ENCODE assay signal across 23 cellular contexts in the genomic region with DNA sequence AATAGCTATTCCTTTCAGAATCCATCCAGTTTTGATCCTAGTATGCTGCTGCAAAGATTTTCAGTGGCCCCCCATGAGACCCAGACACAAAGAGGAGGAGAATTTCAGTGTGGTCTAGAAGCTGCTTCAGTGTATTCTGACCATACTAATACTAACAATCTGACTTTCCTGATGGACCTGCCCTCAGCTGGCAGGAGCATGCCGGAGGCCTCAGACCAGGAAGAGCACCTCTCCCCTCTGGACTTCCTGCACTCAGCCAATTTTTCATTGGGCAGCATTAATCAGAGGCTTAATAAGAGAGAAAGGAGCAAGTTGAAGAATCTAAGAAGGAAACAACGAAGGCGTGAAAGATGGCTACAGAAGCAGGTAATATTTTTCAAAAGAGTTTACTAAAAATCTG. TPM values are rescaled to one million over a fixed set of nuclear protein-coding genes. Genes with fewer than 3 reads are reported as not detected.
DNase-seq lines count a peak whose midpoint lies in the region; ATAC-seq, FAIRE-seq and TF ChIP-seq lines count a peak whose summit lies in the region.
"Had no signal": no experiment of that assay in that cellular context is flagged by ENCODE, and none has a peak within 500 bp of the region (broad histone marks: within the 10 kb centered on the region; RNA-seq: fewer than 3 reads in every experiment).

No MANE protein-coding gene starts in this region.

- peaks cover 2% of the 10 kb centered on the region for H3K9me1 ChIP-seq in endothelial cell of umbilical vein (replicated peaks; ENCODE audit: control insufficient read depth, extremely low read depth, insufficient read depth, low read length)

- TF ChIP-seq POLR2A in endothelial cell of umbilical vein (IDR thresholded peaks at IDR 0.05; ENCODE audit: low read depth, low read length): no peak

- dilution Hi-C loops in endothelial cell of umbilical vein (cut with MboI; ENCODE audit: extremely low pct_ligation_motif_present, low sequenced_read_pairs): no loop called here

- TF ChIP-seq CTCF in heart right ventricle (IDR thresholded peaks at IDR 0.05): no peak
- TF ChIP-seq CTCF in endothelial cell of umbilical vein (IDR thresholded peaks at IDR 0.05; ENCODE audit: extremely low read depth in 1 of 2, insufficient read depth in 1 of 2, low read depth in 1 of 2, low read length in 2 of 2): no peak

- H3K9ac ChIP-seq in endothelial cell of umbilical vein (replicated peaks; ENCODE audit: extremely low read depth, insufficient read depth, low read length): no peak overlapping the region

- H3K36me3 ChIP-seq in heart right ventricle (peaks cover 0 to 30% (median 0%) of the 10 kb centered on the region in 9 donors), endothelial cell of umbilical vein (ENCODE audit: control insufficient read depth in 2 of 2, extremely low read depth in 1 of 2, insufficient read depth in 2 of 2, low read length in 2 of 2) (no peaks in the 10 kb centered on the region)
- H3K36me3 ChIP-seq: Peyer's patch, SJSA1 had no signal

- DNase-seq in right cardiac atrium (no peak), heart right ventricle (no peak), endothelial cell of umbilical vein (ENCODE audit: low read depth, low spot score) (peak; percentile 9), pons (ENCODE audit: low spot score) (peak; percentile 25), NCI-H2227 (lab: John Stamatoyannopoulos, UW; ENCODE audit: unreplicated experiment) (no peak), iPS-NIHi11 (ENCODE audit: low spot score) (no peak)
- no peak for DNase-seq in activated CD8-positive, alpha-beta memory T cell treated with anti-CD3 and anti-CD28 coated beads, Interleukin-2, amount 50 U/mL, for 48 hours
- DNase-seq: AML-193, GDM1, HFFc6, NCI-H1092, NCI-H146, NCI-H2029, NCI-H226, Peyer's patch had no signal

- H3K79me2 ChIP-seq in endothelial cell of umbilical vein (ENCODE audit: control insufficient read depth, insufficient read depth, low read length): no peaks in the 10 kb centered on the region

- no peak overlapping the region for H3K4me3 ChIP-seq in right cardiac atrium (ENCODE audit: low read length)
- no peak overlapping the region for H3K4me3 ChIP-seq in heart right ventricle
- H3K4me3 ChIP-seq in endothelial cell of umbilical vein (replicated peaks in 1 of 3; ENCODE audit: insufficient read depth in 1 of 3, low read depth in 1 of 3, low read length in 3 of 3): no peak overlapping the region
- H3K4me3 ChIP-seq: K562, Peyer's patch, SJSA1 had no signal

- H3K9me3 ChIP-seq in right cardiac atrium (ENCODE audit: control insufficient read depth, low read length): no peaks in the 10 kb centered on the region
- H3K9me3 ChIP-seq in heart right ventricle: no peaks in the 10 kb centered on the region
- no peaks in the 10 kb centered on the region for H3K9me3 ChIP-seq in endothelial cell of umbilical vein (replicated peaks; ENCODE audit: control insufficient read depth, insufficient read depth, low read length)
- H3K9me3 ChIP-seq: Peyer's patch, SJSA1 had no signal

- H3K4me2 ChIP-seq in endothelial cell of umbilical vein (ENCODE audit: insufficient read depth, low read length): no peak overlapping the region

- whole genome bisulfite sequencing in right cardiac atrium: 75% methylated on average over 3 of the region's 3 CpGs
- WGBS in heart right ventricle, 2 donors: 78 to 94% methylated on average over 3 of the region's 3 CpGs

- H2AFZ ChIP-seq in endothelial cell of umbilical vein (ENCODE audit: low read depth, low read length): peak overlapping the region; percentile 65

- no TSS peak for BruUV-seq in endothelial cell of umbilical vein (replicated peaks; lab: Mats Ljungman, UMichigan)

- intact Hi-C loops in right cardiac atrium (cut with DNase I): no loop called here
- intact Hi-C loops in heart right ventricle (cut with DNase I): loop anchor here in 3 of 10 donors (5.0 to 10.0 kb wide), 2 partner anchors 67 to 139 kb away; no protein-coding TSS in a partner anchor
- intact Hi-C loops in endothelial cell of umbilical vein (cut with micrococcal nuclease): loop anchor here (5.0 kb wide), 1 partner anchor 293 kb away; a partner anchor contains a TSS

- H3K27me3 ChIP-seq in right cardiac atrium (ENCODE audit: control insufficient read depth, insufficient read depth) (no peaks in the 10 kb centered on the region), heart right ventricle (no peaks in the 10 kb centered on the region), endothelial cell of umbilical vein (ENCODE audit: control insufficient read depth in 2 of 2, insufficient read depth in 2 of 2, low read length in 2 of 2) (no peaks in the 10 kb centered on the region)
- H3K27me3 ChIP-seq: Peyer's patch, SJSA1 had no signal

- POLR2A ChIA-PET in endothelial cell of umbilical vein (lab: Charles Lee): no interaction called here

- H3K27ac ChIP-seq in right cardiac atrium (ENCODE audit: low read length): no peak overlapping the region
- peak overlapping the region in 1 of 10 donors; percentile 8 for H3K27ac ChIP-seq in heart right ventricle
- no peak overlapping the region for H3K27ac ChIP-seq in endothelial cell of umbilical vein (ENCODE audit: insufficient read depth, low read depth, low read length)
- H3K27ac ChIP-seq: C4-2B, HL-60, Peyer's patch, SJSA1 had no signal

- ATAC-seq in right cardiac atrium (peak; percentile 41 to 59), heart right ventricle (no peak)
- ATAC-seq: HepG2, K562 had no signal

- no peak for FAIRE-seq in endothelial cell of umbilical vein (lab: Jason Lieb, UNC)
- FAIRE-seq: GM19239, H54, HepG2, K562 had no signal

- CTCF ChIA-PET in endothelial cell of umbilical vein (lab: Charles Lee): interaction anchor here (0.9 to 4.5 kb wide), 6 partner anchors 8 to 398 kb away, joined by 3 to 41 read pairs (median 6); no protein-coding TSS in a partner anchor

- peaks cover 3% of the 10 kb centered on the region for H3K4me1 ChIP-seq in right cardiac atrium (ENCODE audit: control insufficient read depth, insufficient read depth, low read length)
- H3K4me1 ChIP-seq in heart right ventricle: peaks cover 0 to 20% (median 8%) of the 10 kb centered on the region in 9 donors
- peaks cover 19% of the 10 kb centered on the region for H3K4me1 ChIP-seq in endothelial cell of umbilical vein (ENCODE audit: control insufficient read depth, extremely low read depth, insufficient read depth, low read length)
- H3K4me1 ChIP-seq: Peyer's patch, SJSA1 had no signal

- H4K20me1 ChIP-seq in endothelial cell of umbilical vein (replicated peaks; ENCODE audit: control insufficient read depth, extremely low read depth, insufficient read depth, low read length): no peaks in the 10 kb centered on the region

TF ChIP-seq in endothelial cell of umbilical vein, 7 proteins besides CTCF, POLR2A, EP300 and RAD21:
- no peak for TF ChIP-seq MYC (IDR thresholded peaks at IDR 0.05; ENCODE audit: low read depth, low read length)
- TF ChIP-seq, protein P1, sequence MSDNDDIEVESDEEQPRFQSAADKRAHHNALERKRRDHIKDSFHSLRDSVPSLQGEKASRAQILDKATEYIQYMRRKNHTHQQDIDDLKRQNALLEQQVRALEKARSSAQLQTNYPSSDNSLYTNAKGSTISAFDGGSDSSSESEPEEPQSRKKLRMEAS (IDR thresholded peaks at IDR 0.05; ENCODE audit: insufficient read depth, insufficient read length): no peak
- no peak for TF ChIP-seq JUN (IDR thresholded peaks at IDR 0.05; ENCODE audit: borderline replicate concordance, insufficient read depth, insufficient read length, low read depth)
- no peak for TF ChIP-seq GATA2 (IDR thresholded peaks at IDR 0.05; ENCODE audit: insufficient read depth, insufficient read length, low read depth, low read length)
- no peak for TF ChIP-seq FOS (IDR thresholded peaks at IDR 0.05; ENCODE audit: borderline replicate concordance, insufficient read depth, low read length)
- no peak for TF ChIP-seq POLR2AphosphoS5 (IDR thresholded peaks at IDR 0.05; ENCODE audit: insufficient read depth, low read depth, low read length)
- no peak for TF ChIP-seq EZH2 (IDR thresholded peaks at IDR 0.05; ENCODE audit: borderline replicate concordance, low read depth, low read length, severe bottlenecking)

RNA-seq across cellular contexts. Expression of a gene that starts 48.5 kb away (rescaled TPM):
- total RNA-seq in right cardiac atrium (10 to 100 TPM; 24.8 to 27.9 (median 26.3) TPM), heart right ventricle (10 to 100 TPM; 12.0 to 20.6 (median 14.1) TPM), endothelial cell of umbilical vein (3.4 and 5.6 TPM in 2 replicates)
- polyA plus RNA-seq in right cardiac atrium (5.3 TPM), heart right ventricle (1 to 10 TPM; 1.0 to 3.1 TPM), endothelial cell of umbilical vein (0.62 and 0.65 TPM in 2 replicates)
- polyA plus RNA-seq in endothelial cell of umbilical vein (2011; cell fraction: cytosol; rRNA removed): 0.72 and 0.80 TPM in 2 replicates
- polyA plus RNA-seq in endothelial cell of umbilical vein (2011; cell fraction: nucleus; rRNA removed): 2.4 and 2.8 TPM in 2 replicates
- 0.56 and 0.64 TPM in 2 replicates for polyA plus RNA-seq in endothelial cell of umbilical vein (2012)
- polyA minus RNA-seq in endothelial cell of umbilical vein: 3.4 and 5.2 TPM in 2 replicates
- not detected for polyA minus RNA-seq in endothelial cell of umbilical vein (2011; cell fraction: cytosol; rRNA and poly(A)+ RNA removed)
- 6.1 and 7.7 TPM in 2 replicates for polyA minus RNA-seq in endothelial cell of umbilical vein (2011; cell fraction: nucleus; rRNA and poly(A)+ RNA removed)
- total RNA-seq: HFFc6, HT-29 had no signal
- polyA plus RNA-seq: HepG2, K562 had no signal

Comparison
In these comparisons a context has a peak if more than half of its experiments do, and no peak if none do; other contexts are left out.
1. ATAC-seq: peak in right cardiac atrium (2 of 2); none in heart right ventricle (0 of 8).
2. DNase-seq: peak in endothelial cell of umbilical vein (single experiment) and pons (single experiment); none in right cardiac atrium (0 of 3), heart right ventricle (0 of 2), NCI-H2227 (single experiment), activated CD8-positive, alpha-beta memory T cell treated with anti-CD3 and anti-CD28 coated beads, Interleukin-2, amount 50 U/mL, for 48 hours (single experiment) and iPS-NIHi11 (single experiment).